In genomic region chr11:66745356-66746235, GRCh38 we compare ENCODE assay signal across 8 cellular contexts. TPM values are rescaled to one million over a fixed set of nuclear protein-coding genes. Genes with fewer than 3 reads are reported as not detected.
DNase-seq lines count a peak whose midpoint lies in the region; ATAC-seq, FAIRE-seq and TF ChIP-seq lines count a peak whose summit lies in the region.

No MANE protein-coding gene starts in this region.

- DNase-seq in NCI-H69 (lab: John Stamatoyannopoulos, UW) (peak; percentile 73), right atrium auricular region (ENCODE audit: low spot score) (peak; percentile 58), H54 (ENCODE audit: insufficient read length, low spot score) (no peak), ecto neural progenitor cell (ENCODE audit: low spot score) (no peak)
- peak; percentile 53 for DNase-seq in activated naive CD4-positive, alpha-beta T cell treated with anti-CD3 and anti-CD28 coated beads for 36 hours

- H3K27ac Mint-ChIP-seq in activated naive CD4-positive, alpha-beta T cell treated with anti-CD3 and anti-CD28 coated beads for 36 hours = peak overlapping the region; percentile 41

- peak overlapping the region; percentile 91 for H3K9ac ChIP-seq in skeletal muscle satellite cell (ENCODE audit: low read depth, low read length)

- peak overlapping the region; percentile 98 for H3K4me2 ChIP-seq in skeletal muscle satellite cell (ENCODE audit: low read length)

- H3K4me1 ChIP-seq in right atrium auricular region = peaks cover 0 to 17% of the 10 kb centered on the region in 2 donors
- H3K4me1 ChIP-seq in skeletal muscle satellite cell (ENCODE audit: control insufficient read depth, insufficient read depth, low read length) = peaks cover 7% of the 10 kb centered on the region

- peaks cover 6% of the 10 kb centered on the region for H3K9me3 Mint-ChIP-seq in activated naive CD4-positive, alpha-beta T cell treated with anti-CD3 and anti-CD28 coated beads for 36 hours

- ATAC-seq in HG02759 (IDR thresholded peaks at IDR 0.05; ENCODE audit: unreplicated experiment) = peak; percentile 47

- intact Hi-C loops in activated naive CD4-positive, alpha-beta T cell treated with anti-CD3 and anti-CD28 coated beads for 36 hours (cut with micrococcal nuclease) = loop anchor here (2.0 kb wide), 3 partner anchors 19 to 129 kb away; partner anchors contain the start of gene RBM14

- TF ChIP-seq POLR2A in GM15510 (IDR thresholded peaks at IDR 0.05; ENCODE audit: borderline replicate concordance, extremely low read depth, insufficient read length) = peak; percentile 17
- TF ChIP-seq POLR2A in H54 (IDR thresholded peaks at IDR 0.05; ENCODE audit: low read depth, low read length) = no peak

- TF ChIP-seq CTCF in right atrium auricular region (IDR thresholded peaks at IDR 0.05) = no peak

- H3K4me3 Mint-ChIP-seq in activated naive CD4-positive, alpha-beta T cell treated with anti-CD3 and anti-CD28 coated beads for 36 hours = peak overlapping the region; percentile 95

- H3K9me3 ChIP-seq in right atrium auricular region (no peaks in the 10 kb centered on the region), skeletal muscle satellite cell (replicated peaks; ENCODE audit: low read length) (no peaks in the 10 kb centered on the region)

- no peak for FAIRE-seq in H54 (lab: Jason Lieb, UNC)

- H3K27me3 ChIP-seq in right atrium auricular region = no peaks in the 10 kb centered on the region
- no peaks in the 10 kb centered on the region for H3K27me3 ChIP-seq in skeletal muscle satellite cell (ENCODE audit: control insufficient read depth, insufficient read depth, low read length)

- peak overlapping the region; percentile 79 to 87 for H3K27ac ChIP-seq in right atrium auricular region

- H3K36me3 Mint-ChIP-seq in activated naive CD4-positive, alpha-beta T cell treated with anti-CD3 and anti-CD28 coated beads for 36 hours (ENCODE audit: low read depth) = peaks cover 5% of the 10 kb centered on the region

- H3K27me3 Mint-ChIP-seq in activated naive CD4-positive, alpha-beta T cell treated with anti-CD3 and anti-CD28 coated beads for 36 hours (ENCODE audit: low read depth) = no peaks in the 10 kb centered on the region

- H3K4me3 ChIP-seq in right atrium auricular region (peak overlapping the region; percentile 69 to 95), skeletal muscle satellite cell (ENCODE audit: low read length) (peak overlapping the region; percentile 99)

- H3K36me3 ChIP-seq in right atrium auricular region (no peaks in the 10 kb centered on the region), skeletal muscle satellite cell (ENCODE audit: insufficient read depth, low read length) (no peaks in the 10 kb centered on the region)

- H3K4me1 Mint-ChIP-seq in activated naive CD4-positive, alpha-beta T cell treated with anti-CD3 and anti-CD28 coated beads for 36 hours (ENCODE audit: low read depth) = peaks cover 1% of the 10 kb centered on the region

- CTCF ChIA-PET in activated naive CD4-positive, alpha-beta T cell treated with anti-CD3 and anti-CD28 coated beads for 36 hours (lab: Charles Lee) = no interaction called here

RNA-seq across cellular contexts. Expression of gene SPTBN2, which starts 16.6 kb away (rescaled TPM):
- total RNA-seq in activated naive CD4-positive, alpha-beta T cell treated with anti-CD3 and anti-CD28 coated beads for 36 hours = 1 to 10 TPM; 1.8 to 3.0 TPM
- total RNA-seq in right atrium auricular region = 1 to 10 TPM; 3.3 to 7.7 TPM
- 0.25 and 1.5 TPM in 2 replicates for total RNA-seq in skeletal muscle satellite cell (2012; rRNA removed)

Comparison
In these comparisons a context has a peak if more than half of its experiments do, and no peak if none do; other contexts are left out.
1. DNase-seq: peak in NCI-H69 (single experiment), activated naive CD4-positive, alpha-beta T cell treated with anti-CD3 and anti-CD28 coated beads for 36 hours (single experiment) and right atrium auricular region (single experiment); none in H54 (single experiment) and ecto neural progenitor cell (single experiment).